ENCODE assay signal across 8 cellular contexts in genomic region chr16:25109643-25110042, GRCh38. TPM values are rescaled to one million over a fixed set of nuclear protein-coding genes. Genes with fewer than 3 reads are reported as not detected.
DNase-seq lines count a peak whose midpoint lies in the region; ATAC-seq and TF ChIP-seq lines count a peak whose summit lies in the region.

No MANE protein-coding gene starts in this region.

- H3K27ac Mint-ChIP-seq in Calu3 (ENCODE audit: unreplicated experiment) = peak overlapping the region; percentile 38
- peak overlapping the region; percentile 45 for H3K27ac Mint-ChIP-seq in chondrocyte (ENCODE audit: unreplicated experiment)
- peak overlapping the region in 1 of 2 donors; percentile 38 for H3K27ac Mint-ChIP-seq in natural killer cell

- H3K9me3 Mint-ChIP-seq in Calu3 (ENCODE audit: low read depth, unreplicated experiment) (no peaks in the 10 kb centered on the region), chondrocyte (ENCODE audit: low read depth) (no peaks in the 10 kb centered on the region), natural killer cell (no peaks in the 10 kb centered on the region)

- no peak for TF ChIP-seq CTCF in Calu3 (IDR thresholded peaks at IDR 0.05; ENCODE audit: unreplicated experiment)
- TF ChIP-seq CTCF in NB4 (IDR thresholded peaks at IDR 0.05; ENCODE audit: low read depth, low read length) = no peak
- no peak for TF ChIP-seq CTCF in chondrocyte (IDR thresholded peaks at IDR 0.05)
- TF ChIP-seq CTCF in natural killer cell (IDR thresholded peaks at IDR 0.05) = no peak

- peaks cover 51% of the 10 kb centered on the region for H3K4me1 Mint-ChIP-seq in Calu3 (ENCODE audit: low read depth, unreplicated experiment)
- H3K4me1 Mint-ChIP-seq in chondrocyte (ENCODE audit: low read depth) = peaks cover 52% of the 10 kb centered on the region
- H3K4me1 Mint-ChIP-seq in natural killer cell = peaks cover 56 to 59% of the 10 kb centered on the region in 2 donors

- H3K4me3 ChIP-seq in NB4 (ENCODE audit: low read depth, low read length) = peak overlapping the region; percentile 81

- intact Hi-C loops in Calu3 (cut with micrococcal nuclease; ENCODE audit: unreplicated experiment) = loop anchor here (2.0 to 10.0 kb wide), 3 partner anchors 59 to 267 kb away; no protein-coding TSS in a partner anchor
- intact Hi-C loops in natural killer cell (cut with micrococcal nuclease) = loop anchor here (2.0 to 5.0 kb wide), 2 partner anchors 61 to 252 kb away; no protein-coding TSS in a partner anchor

- no TSS peak for BruUV-seq in Calu3 (replicated peaks; lab: Mats Ljungman, UMichigan)

- ATAC-seq in natural killer cell (no peak), HG02571 (IDR thresholded peaks at IDR 0.05; ENCODE audit: unreplicated experiment) (no peak), HG03097 (IDR thresholded peaks at IDR 0.05; ENCODE audit: low FRiP score, unreplicated experiment) (no peak), GM21619 (IDR thresholded peaks at IDR 0.05; ENCODE audit: unreplicated experiment) (no peak)

- H3K4me3 Mint-ChIP-seq in Calu3 (ENCODE audit: low read depth, unreplicated experiment) = peak overlapping the region; percentile 11
- peak overlapping the region; percentile 36 for H3K4me3 Mint-ChIP-seq in chondrocyte (ENCODE audit: unreplicated experiment)
- H3K4me3 Mint-ChIP-seq in natural killer cell = peak overlapping the region; percentile 13

- CTCF ChIA-PET in Calu3 (lab: Charles Lee) = interaction anchor here (0.7 to 1.9 kb wide), 3 partner anchors 9 to 94 kb away, joined by 3 to 6 read pairs (median 4); partner anchors contain the start of gene ARHGAP17

- H3K27me3 Mint-ChIP-seq in Calu3 (ENCODE audit: unreplicated experiment) (no peaks in the 10 kb centered on the region), chondrocyte (ENCODE audit: low read depth) (no peaks in the 10 kb centered on the region), natural killer cell (ENCODE audit: low read depth in 2 of 2) (no peaks in the 10 kb centered on the region)

- H3K36me3 Mint-ChIP-seq in Calu3 (ENCODE audit: insufficient read depth, unreplicated experiment) (peaks cover 43% of the 10 kb centered on the region), chondrocyte (ENCODE audit: low read depth) (no peaks in the 10 kb centered on the region), natural killer cell (no peaks in the 10 kb centered on the region)

- no peak for TF ChIP-seq POLR2A in NB4 (IDR thresholded peaks at IDR 0.05; ENCODE audit: extremely low read depth, insufficient read length)

- DNase-seq in Calu3 = peak; percentile 67
- DNase-seq in NB4 (ENCODE audit: low read depth) = no peak
- DNase-seq in chondrocyte (ENCODE audit: low spot score) = no peak
- DNase-seq in natural killer cell = no peak
- DNase-seq in NCI-H1436 treated with DMSO at 0.1 percent for 48 hours (lab: John Stamatoyannopoulos, UW) = no peak

RNA-seq across cellular contexts. Expression of gene LCMT1, which starts 1.9 kb away (rescaled TPM):
- total RNA-seq in Calu3 (2022) = 43.6 and 46.8 TPM in 2 replicates
- total RNA-seq in chondrocyte = 35.4 to 37.1 TPM (median 35.5 TPM) in 3 replicates
- total RNA-seq in natural killer cell = 10 to 100 TPM; 28.8 to 49.5 (median 43.0) TPM
